In the genomic region with DNA sequence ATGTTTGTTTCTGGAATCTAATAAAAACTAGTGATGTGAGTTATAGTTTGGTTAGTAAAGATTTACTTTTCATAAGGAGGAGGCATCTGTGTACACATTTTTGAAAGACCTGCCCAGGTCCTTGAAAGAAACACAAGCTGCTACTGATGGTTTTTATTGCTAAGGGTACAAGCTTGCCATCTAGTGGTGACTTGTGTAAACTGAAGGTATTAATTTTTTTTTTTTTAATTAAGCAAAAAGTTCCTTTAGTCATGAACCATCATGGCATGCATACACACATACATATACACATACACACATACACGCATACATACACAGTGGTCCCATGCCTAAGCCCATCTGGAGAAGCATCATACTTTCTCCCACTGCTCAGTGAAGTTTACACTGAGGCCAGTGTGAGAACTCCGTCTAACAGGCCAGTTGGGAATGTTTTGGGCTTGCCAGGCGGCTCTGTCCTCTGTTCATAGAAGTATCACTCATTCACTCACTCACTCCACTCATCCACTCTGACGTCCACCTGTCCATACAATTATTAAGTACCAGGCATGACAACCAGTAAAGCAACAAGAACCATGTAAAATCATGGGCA, we compare ENCODE assay signal across 8 cellular contexts.
DNase-seq lines count a peak whose midpoint lies in the region; ATAC-seq and TF ChIP-seq lines count a peak whose summit lies in the region.

No MANE protein-coding gene starts in this region.

- no peak overlapping the region for H2BK12ac ChIP-seq in mesenchymal stem cell (ENCODE audit: low read length in 2 of 2)

- peak overlapping the region; percentile 1 for H3K9ac ChIP-seq in mesenchymal stem cell (ENCODE audit: low read length)

- H3K14ac ChIP-seq in mesenchymal stem cell (ENCODE audit: low read length in 2 of 2): no peak overlapping the region

- H2BK120ac ChIP-seq in mesenchymal stem cell (ENCODE audit: low read depth, low read length): no peak overlapping the region

- no peak overlapping the region for H2BK15ac ChIP-seq in mesenchymal stem cell (ENCODE audit: low read depth, poor library complexity, severe bottlenecking)

- DNase-seq in AG04450 (ENCODE audit: low read depth, low spot score): no peak
- DNase-seq in NCI-H460 (ENCODE audit: extremely low read depth, low read depth): peak; percentile 29
- peak; percentile 56 for DNase-seq in cerebellum (ENCODE audit: low spot score)
- peak; percentile 12 for DNase-seq in mesenchymal stem cell
- DNase-seq in left colon: no peak

- no peak overlapping the region for H3K4ac ChIP-seq in mesenchymal stem cell (ENCODE audit: low read depth in 1 of 2, low read length in 2 of 2)

- no peak overlapping the region for H3K18ac ChIP-seq in mesenchymal stem cell (ENCODE audit: low read depth in 1 of 2, low read length in 2 of 2)

- no peak overlapping the region for H3K4me2 ChIP-seq in mesenchymal stem cell (ENCODE audit: low read length, poor library complexity, severe bottlenecking)

- H3K27ac ChIP-seq in AG04450 (ENCODE audit: low read depth, low read length): no peak overlapping the region
- H3K27ac ChIP-seq in mesenchymal stem cell (ENCODE audit: low read length, poor library complexity, severe bottlenecking): no peak overlapping the region

- no peak overlapping the region for H4K91ac ChIP-seq in mesenchymal stem cell (ENCODE audit: low read length)

- no peak overlapping the region for H2AFZ ChIP-seq in mesenchymal stem cell (ENCODE audit: low read depth, low read length)

- intact Hi-C loops in left colon (cut with DNase I, micrococcal nuclease): no loop called here

- H3K4me3 ChIP-seq in AG04450 (ENCODE audit: low read depth, low read length) (no peak overlapping the region), mesenchymal stem cell (ENCODE audit: insufficient read depth in 1 of 2, low read depth in 1 of 2, low read length in 2 of 2) (no peak overlapping the region)

- no peaks in the 10 kb centered on the region for H3K27me3 ChIP-seq in AG04450 (ENCODE audit: control insufficient read depth, insufficient read depth, low read length)
- no peaks in the 10 kb centered on the region for H3K27me3 ChIP-seq in mesenchymal stem cell (ENCODE audit: control insufficient read depth in 1 of 2, insufficient read depth in 1 of 2, low read length in 2 of 2)

- H3K79me1 ChIP-seq in mesenchymal stem cell (replicated peaks; ENCODE audit: low read length, poor library complexity, severe bottlenecking): no peaks in the 10 kb centered on the region

- CTCF ChIA-PET in AG04450 (lab: Charles Lee): interaction anchor here (0.6 to 4.0 kb wide), 36 partner anchors 8 to 1198 kb away, joined by 3 to 32 read pairs (median 4); no protein-coding TSS in a partner anchor

- ATAC-seq in GM18907 (IDR thresholded peaks at IDR 0.05; ENCODE audit: unreplicated experiment) (peak; percentile 54), GM19463 (IDR thresholded peaks at IDR 0.05; ENCODE audit: unreplicated experiment) (no peak), left colon (no peak), GM21786 (IDR thresholded peaks at IDR 0.05; ENCODE audit: unreplicated experiment) (no peak)

- no peak overlapping the region for H3K23ac ChIP-seq in mesenchymal stem cell (ENCODE audit: low read length in 2 of 2)

- H2AK5ac ChIP-seq in mesenchymal stem cell (ENCODE audit: low read length, severe bottlenecking): no peak overlapping the region

- H3K36me3 ChIP-seq in mesenchymal stem cell (ENCODE audit: control insufficient read depth in 1 of 2, insufficient read depth in 2 of 2, low read depth in 1 of 2, low read length in 2 of 2): peaks cover 0 to 34% of the 10 kb centered on the region in 2 experiments

- H3K4me1 ChIP-seq in mesenchymal stem cell (ENCODE audit: control insufficient read depth, insufficient read depth, low read depth, low read length): no peaks in the 10 kb centered on the region

- 69% methylated on average over 3 of the region's 4 CpGs for WGBS in mesenchymal stem cell

- no peaks in the 10 kb centered on the region for H3K9me3 ChIP-seq in AG04450 (ENCODE audit: control insufficient read depth, insufficient read depth, low read length)
- no peaks in the 10 kb centered on the region for H3K9me3 ChIP-seq in mesenchymal stem cell (ENCODE audit: control insufficient read depth, low read length)

- H4K8ac ChIP-seq in mesenchymal stem cell (ENCODE audit: low read length): no peak overlapping the region

- no peak overlapping the region for H2BK5ac ChIP-seq in mesenchymal stem cell (ENCODE audit: low read depth, low read length, poor library complexity, severe bottlenecking)

- peak; percentile 78 for TF ChIP-seq CTCF in AG04450 (IDR thresholded peaks at IDR 0.05; ENCODE audit: low read depth, low read length)

- POLR2A ChIA-PET in AG04450 (lab: Yijun Ruan, JAX): no interaction called here

Comparison
In these comparisons a context has a peak if more than half of its experiments do, and no peak if none do; other contexts are left out.
1. DNase-seq: peak in NCI-H460 (single experiment), cerebellum (single experiment) and mesenchymal stem cell (single experiment); none in AG04450 (single experiment) and left colon (0 of 2).